ENCODE assay signal across 32 cellular contexts in genomic region chr13:83414393-83414792, GRCh38.
"Had no signal": no experiment of that assay in that cellular context is flagged by ENCODE, and none has a peak within 500 bp of the region (broad histone marks: within the 10 kb centered on the region; RNA-seq: fewer than 3 reads in every experiment).

No MANE protein-coding gene starts in this region.

- H3K4me1 ChIP-seq: body of pancreas, esophagus muscularis mucosa, prostate gland, thyroid gland, upper lobe of left lung, vagina had no signal

- H3K27me3 Mint-ChIP-seq: activated CD8-positive, alpha-beta T cell treated with anti-CD3 and anti-CD28 coated beads for 36 hours; activated naive CD8-positive, alpha-beta T cell; stimulated activated naive CD8-positive, alpha-beta T cell treated with anti-CD3 and anti-CD28 coated beads, Interleukin-15, Interleukin-2, amounts not matched to agents 100 ng/mL and 50 ng/mL, for 24 hours had no signal

- H3K4me3 Mint-ChIP-seq: activated CD8-positive, alpha-beta T cell treated with anti-CD3 and anti-CD28 coated beads for 36 hours; activated naive CD8-positive, alpha-beta T cell; nephron; stimulated activated effector memory CD8-positive, alpha-beta T cell treated with anti-CD3 and anti-CD28 coated beads, Interleukin-12 subunit alpha, Interleukin-12 subunit beta, amount 100 ng/mL, for 72 hours; stimulated activated naive CD8-positive, alpha-beta T cell treated with anti-CD3 and anti-CD28 coated beads, Interleukin-15, Interleukin-2, amounts not matched to agents 100 ng/mL and 50 ng/mL, for 24 hours; T-helper 1 cell treated with Interleukin-12 subunit alpha and Interleukin-12 subunit beta and Interleukin-4 antibody, amounts not matched to agents 30 μg/mL and 1 μg/mL, for 36 hours had no signal

- H3K4me1 Mint-ChIP-seq: nephron; stimulated activated effector memory CD8-positive, alpha-beta T cell treated with anti-CD3 and anti-CD28 coated beads, Interleukin-12 subunit alpha, Interleukin-12 subunit beta, amount 100 ng/mL, for 72 hours had no signal

- H3K27me3 ChIP-seq: body of pancreas, esophagus muscularis mucosa, ovary, thyroid gland, upper lobe of left lung, vagina had no signal

- H3K9me3 ChIP-seq: body of pancreas, esophagus muscularis mucosa, ovary, prostate gland, thyroid gland, upper lobe of left lung, vagina had no signal

- H3K9me3 Mint-ChIP-seq: nephron had no signal

- ATAC-seq: activated CD8-positive, alpha-beta T cell treated with anti-CD3 and anti-CD28 coated beads for 36 hours; body of pancreas; left colon; sciatic nerve; stimulated activated effector memory CD8-positive, alpha-beta T cell treated with anti-CD3 and anti-CD28 coated beads, Interleukin-12 subunit alpha, Interleukin-12 subunit beta, amount 100 ng/mL, for 72 hours had no signal

- H3K36me3 Mint-ChIP-seq: activated naive CD8-positive, alpha-beta T cell; stimulated activated effector memory CD8-positive, alpha-beta T cell treated with anti-CD3 and anti-CD28 coated beads, Interleukin-12 subunit alpha, Interleukin-12 subunit beta, amount 100 ng/mL, for 72 hours had no signal

- H3K36me3 ChIP-seq: esophagus muscularis mucosa, ovary, prostate gland, thyroid gland, upper lobe of left lung, vagina had no signal

- DNase-seq: activated CD4-positive, alpha-beta T cell treated with anti-CD3 and anti-CD28 coated beads for 1 hour; activated CD4-positive, alpha-beta T cell treated with anti-CD3 and anti-CD28 coated beads, Interleukin-2, amount 50 U/mL, for 1 hour; activated CD8-positive, alpha-beta T cell treated with anti-CD3 and anti-CD28 coated beads for 36 hours; activated naive CD4-positive, alpha-beta T cell; activated T-cell treated with anti-CD3 and anti-CD28 coated beads, Interleukin-2, amount 50 U/mL, for 48 hours; aorta; body of pancreas; dermis blood vessel endothelial cell; effector CD4-positive, alpha-beta T cell; head of caudate nucleus; hippocampal formation; kidney; left colon; mammary epithelial cell; ovary; retina; stimulated activated CD4-positive, alpha-beta T cell treated with anti-CD3 and anti-CD28 coated beads, Interleukin-12 subunit alpha, Interleukin-12 subunit beta, amount 100 ng/mL, for 4 hours; stimulated activated CD4-positive, alpha-beta T cell treated with anti-CD3 and anti-CD28 coated beads, Interleukin-4, amount 100 ng/mL, for 1 hour; substantia nigra; T-helper 9 cell; thyroid gland; upper lobe of left lung had no signal

- H3K27ac ChIP-seq: body of pancreas, esophagus muscularis mucosa, ovary, prostate gland, skin epidermis, thyroid gland, upper lobe of left lung, vagina had no signal

- H3K4me3 ChIP-seq: body of pancreas, esophagus muscularis mucosa, ovary, prostate gland, skin epidermis, thyroid gland, upper lobe of left lung, vagina had no signal

- H3K27ac Mint-ChIP-seq: activated CD8-positive, alpha-beta T cell treated with anti-CD3 and anti-CD28 coated beads for 36 hours; activated naive CD8-positive, alpha-beta T cell; nephron; stimulated activated effector memory CD8-positive, alpha-beta T cell treated with anti-CD3 and anti-CD28 coated beads, Interleukin-12 subunit alpha, Interleukin-12 subunit beta, amount 100 ng/mL, for 72 hours; stimulated activated naive CD8-positive, alpha-beta T cell treated with anti-CD3 and anti-CD28 coated beads, Interleukin-15, Interleukin-2, amounts not matched to agents 100 ng/mL and 50 ng/mL, for 24 hours; T-helper 1 cell treated with Interleukin-12 subunit alpha and Interleukin-12 subunit beta and Interleukin-4 antibody, amounts not matched to agents 30 μg/mL and 1 μg/mL, for 36 hours had no signal
